10 cellular contexts compared by ENCODE assay signal in the genomic region with DNA sequence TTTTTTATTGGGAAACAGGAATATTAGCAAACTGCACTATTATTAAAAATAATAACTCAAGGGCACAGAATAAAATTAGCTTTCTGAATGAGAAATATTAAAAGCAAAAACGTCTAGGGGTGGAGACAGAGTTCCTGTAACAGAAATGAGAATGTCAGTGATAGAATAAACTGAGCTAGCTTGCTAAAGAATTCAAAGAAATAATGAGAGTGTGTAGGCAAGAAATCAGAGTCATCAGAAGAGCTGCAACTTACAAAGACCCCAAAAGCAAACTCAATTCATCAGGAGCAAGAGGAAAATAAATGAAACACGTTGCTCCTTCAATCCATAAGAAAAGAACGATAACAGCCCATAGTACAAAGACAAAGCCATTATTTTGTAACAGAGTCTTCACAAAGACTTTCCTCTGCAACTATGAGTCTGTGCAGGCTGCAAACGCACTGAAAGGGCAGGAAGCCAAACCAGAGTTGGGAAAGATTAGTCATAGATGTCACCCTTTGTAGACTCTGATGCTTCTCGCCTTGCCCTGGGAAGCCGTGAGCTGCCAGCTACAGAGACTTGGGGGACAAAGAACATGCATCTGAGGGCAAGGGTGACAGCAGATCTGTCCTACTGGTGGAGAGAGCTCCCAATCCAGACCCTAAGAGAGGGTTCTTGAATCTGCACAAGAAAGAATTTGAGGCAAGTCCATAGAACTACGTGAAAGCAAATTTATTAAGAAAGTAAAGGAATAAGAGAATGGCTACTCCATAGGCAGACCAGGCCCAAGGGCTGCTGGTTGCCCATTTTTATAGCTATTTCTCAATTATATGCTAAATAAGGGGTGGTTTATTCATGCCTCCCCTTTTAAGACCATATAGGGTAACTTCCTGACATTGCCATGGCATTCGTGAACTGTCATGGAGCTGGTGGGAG. TPM values are rescaled to one million over a fixed set of nuclear protein-coding genes. Genes with fewer than 3 reads are reported as not detected.
DNase-seq lines count a peak whose midpoint lies in the region; ATAC-seq and TF ChIP-seq lines count a peak whose summit lies in the region.
"Had no signal": no experiment of that assay in that cellular context is flagged by ENCODE, and none has a peak within 500 bp of the region (broad histone marks: within the 10 kb centered on the region; RNA-seq: fewer than 3 reads in every experiment).

No MANE protein-coding gene starts in this region.

- H3K4me3 ChIP-seq in mammary epithelial cell (replicated peaks in 1 of 3; ENCODE audit: insufficient read depth in 1 of 3, low read depth in 2 of 3, low read length in 3 of 3): no peak overlapping the region

- dilution Hi-C loops in mammary epithelial cell (cut with HindIII; ENCODE audit: low sequenced_read_pairs): no loop called here

- peaks cover 5% of the 10 kb centered on the region for H3K4me1 Mint-ChIP-seq in activated T-cell treated with anti-CD3 and anti-CD28 coated beads, Interleukin-2, amount 50 U/mL, for 4 hours (ENCODE audit: low read depth)

- WGBS in mammary epithelial cell (ENCODE audit: low coverage, missing lambda C conversion rate): 28% methylated on average over 8 of the region's 8 CpGs

- H3K79me2 ChIP-seq in mammary epithelial cell (ENCODE audit: insufficient read depth, low read length): no peaks in the 10 kb centered on the region

- H3K27me3 Mint-ChIP-seq in activated T-cell treated with anti-CD3 and anti-CD28 coated beads, Interleukin-2, amount 50 U/mL, for 4 hours (ENCODE audit: low read depth): peaks cover 9% of the 10 kb centered on the region

- no peaks in the 10 kb centered on the region for H4K20me1 ChIP-seq in mammary epithelial cell (ENCODE audit: insufficient read depth, low read length)

- H3K36me3 Mint-ChIP-seq in activated T-cell treated with anti-CD3 and anti-CD28 coated beads, Interleukin-2, amount 50 U/mL, for 4 hours (ENCODE audit: insufficient read depth): no peaks in the 10 kb centered on the region
- H3K36me3 Mint-ChIP-seq: CD8-positive, alpha-beta T cell had no signal

- H2AFZ ChIP-seq in mammary epithelial cell (ENCODE audit: low read depth, low read length): peak overlapping the region; percentile 4

- H3K36me3 ChIP-seq in mammary epithelial cell (ENCODE audit: insufficient read depth, low read length): no peaks in the 10 kb centered on the region

- H3K9ac ChIP-seq in mammary epithelial cell (ENCODE audit: insufficient read depth, low read length): no peak overlapping the region

- intact Hi-C loops in mammary epithelial cell (cut with micrococcal nuclease): no loop called here

- H3K9me3 ChIP-seq in mammary epithelial cell (replicated peaks; ENCODE audit: insufficient read depth, low read length): no peaks in the 10 kb centered on the region

- peaks cover 25% of the 10 kb centered on the region for H3K4me1 ChIP-seq in mammary epithelial cell (ENCODE audit: insufficient read depth, low read length)

- in situ Hi-C loops in mammary epithelial cell (cut with MboI; ENCODE audit: low sequenced_read_pairs in 2 of 2): no loop called here

- BruUV-seq in mammary epithelial cell (replicated peaks; lab: Mats Ljungman, UMichigan): no TSS peak

- H3K4me3 Mint-ChIP-seq in activated T-cell treated with anti-CD3 and anti-CD28 coated beads, Interleukin-2, amount 50 U/mL, for 4 hours: no peak overlapping the region
- H3K4me3 Mint-ChIP-seq: CD8-positive, alpha-beta T cell had no signal

- no peak for DNase-seq in activated T-cell treated with anti-CD3 and anti-CD28 coated beads, Interleukin-2, amount 50 U/mL, for 4 hours
- no peak for DNase-seq in activated T-cell treated with anti-CD3 and anti-CD28 coated beads for 4 hours
- DNase-seq in mammary epithelial cell: peak; percentile 90
- DNase-seq in lung microvascular endothelial cell (ENCODE audit: low read depth in 2 of 2): peak; percentile 11 to 85
- DNase-seq in ureter (ENCODE audit: low spot score): peak; percentile 70
- DNase-seq in NCI-H510A treated with DMSO at 0.1 percent for 48 hours (lab: John Stamatoyannopoulos, UW): no peak
- no peak for DNase-seq in DMS53 (lab: John Stamatoyannopoulos, UW)
- DNase-seq: CD8-positive, alpha-beta T cell had no signal

- CTCF ChIA-PET in mammary epithelial cell (lab: Charles Lee; ENCODE audit: low non-redundant PET): no interaction called here

- H3K27ac ChIP-seq in mammary epithelial cell (ENCODE audit: insufficient read depth, low read depth, low read length): peak overlapping the region; percentile 53

- no peak for TF ChIP-seq CTCF in mammary epithelial cell (conservative IDR thresholded peaks at IDR 0.05 in 1 of 2, IDR thresholded peaks at IDR 0.05 in 1 of 2; ENCODE audit: extremely low read depth in 1 of 2, insufficient read depth in 1 of 2, low read depth in 1 of 2, low read length in 2 of 2)

- peak; percentile 56 to 66 for ATAC-seq in activated T-cell treated with anti-CD3 and anti-CD28 coated beads, Interleukin-2, amount 50 U/mL, for 4 hours
- no peak for ATAC-seq in GM21737 (IDR thresholded peaks at IDR 0.05; ENCODE audit: unreplicated experiment)
- ATAC-seq: CD8-positive, alpha-beta T cell had no signal

- H3K27me3 ChIP-seq in mammary epithelial cell (ENCODE audit: insufficient read depth, low read length): no peaks in the 10 kb centered on the region

- H3K4me2 ChIP-seq in mammary epithelial cell (ENCODE audit: insufficient read depth, low read depth, low read length): peak overlapping the region; percentile 50

- H3K9me3 Mint-ChIP-seq in activated T-cell treated with anti-CD3 and anti-CD28 coated beads, Interleukin-2, amount 50 U/mL, for 4 hours: no peaks in the 10 kb centered on the region

RNA-seq across cellular contexts. Expression of a gene that starts 40.8 kb away (rescaled TPM):
- total RNA-seq in activated T-cell treated with anti-CD3 and anti-CD28 coated beads, Interleukin-2, amount 50 U/mL, for 4 hours: under 1 TPM; 0.03 TPM
- total RNA-seq in mammary epithelial cell (under 1 TPM; under 0.01 to 0.09 TPM), lung microvascular endothelial cell (0.20 and 0.22 TPM in 2 replicates), ureter (4.7 TPM)
- polyA plus RNA-seq in mammary epithelial cell: not detected
- not detected for polyA minus RNA-seq in mammary epithelial cell
- total RNA-seq: CD8-positive, alpha-beta T cell; T-helper 2 cell treated with Interferon-gamma antibody and Interleukin-4, amounts not matched to agents 100 ng/mL and 5 ng/mL, for 36 hours had no signal

Comparison
In these comparisons a context has a peak if more than half of its experiments do, and no peak if none do; other contexts are left out.
1. DNase-seq: peak in mammary epithelial cell (single experiment), lung microvascular endothelial cell (2 of 2) and ureter (single experiment); none in activated T-cell treated with anti-CD3 and anti-CD28 coated beads, Interleukin-2, amount 50 U/mL, for 4 hours (single experiment), activated T-cell treated with anti-CD3 and anti-CD28 coated beads for 4 hours (single experiment), NCI-H510A treated with DMSO at 0.1 percent for 48 hours (single experiment) and DMS53 (single experiment).